ENCODE assay signal across 19 cellular contexts in the genomic region with DNA sequence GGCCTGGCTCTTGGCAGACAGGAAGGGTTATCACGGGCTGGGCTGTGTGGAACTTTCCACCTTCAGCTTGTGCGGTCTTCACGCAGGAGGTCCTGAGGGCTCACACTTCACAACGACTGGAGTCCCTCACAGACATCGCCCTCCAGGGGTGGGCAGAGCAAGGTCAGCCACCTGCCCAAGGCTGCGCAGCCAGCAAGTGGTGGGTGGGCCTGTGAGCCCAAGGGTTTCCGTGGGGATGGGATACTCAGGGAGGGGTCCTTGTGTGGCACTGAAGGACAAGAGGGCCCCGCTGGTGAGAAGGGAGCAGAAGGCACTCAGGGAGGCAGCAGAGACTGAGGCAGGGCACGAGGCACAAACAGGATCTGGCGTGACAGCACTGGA. TPM values are rescaled to one million over a fixed set of nuclear protein-coding genes. Genes with fewer than 3 reads are reported as not detected.
DNase-seq lines count a peak whose midpoint lies in the region; ATAC-seq and TF ChIP-seq lines count a peak whose summit lies in the region.
"Had no signal": no experiment of that assay in that cellular context is flagged by ENCODE, and none has a peak within 500 bp of the region (broad histone marks: within the 10 kb centered on the region; RNA-seq: fewer than 3 reads in every experiment).

No MANE protein-coding gene starts in this region.

- H3K4me1 Mint-ChIP-seq in stimulated activated effector memory CD8-positive, alpha-beta T cell treated with anti-CD3 and anti-CD28 coated beads, Interleukin-12 subunit alpha, Interleukin-12 subunit beta, amount 100 ng/mL, for 72 hours = peaks cover 11% of the 10 kb centered on the region
- H3K4me1 Mint-ChIP-seq: brain had no signal

- CTCF ChIA-PET in HCT116 (lab: Charles Lee) = interaction anchor here (1.0 to 2.1 kb wide), 5 partner anchors 12 to 741 kb away, joined by 3 to 18 read pairs (median 4); no protein-coding TSS in a partner anchor

- no peak for DNase-seq in activated naive CD4-positive, alpha-beta T cell treated with anti-CD3 and anti-CD28 coated beads, Interleukin-2, amount 50 U/mL, for 72 hours (ENCODE audit: low spot score in 2 of 2)
- DNase-seq in activated naive CD4-positive, alpha-beta T cell treated with Interleukin-2 at 50 U/mL for 16 hours = no peak
- DNase-seq in HCT116 (ENCODE audit: low read depth, low spot score) = no peak
- DNase-seq in left colon = no peak
- no peak for DNase-seq in stimulated activated effector memory CD8-positive, alpha-beta T cell treated with anti-CD3 and anti-CD28 coated beads, Interleukin-12 subunit alpha, Interleukin-12 subunit beta, amount 100 ng/mL, for 72 hours (ENCODE audit: low spot score in 2 of 2)
- no peak for DNase-seq in NOMO-1 treated with DMSO at 0.1 percent for 48 hours (lab: John Stamatoyannopoulos, UW; ENCODE audit: unreplicated experiment)
- DNase-seq in GM23248 = no peak
- DNase-seq: NCI-H226 had no signal

- H3K4me3 ChIP-seq in HCT116 (replicated peaks in 1 of 2; ENCODE audit: low read depth in 1 of 2, low read length in 2 of 2) (no peak overlapping the region), GM23248 (no peak overlapping the region)
- H3K4me3 ChIP-seq: adrenal gland, left lung, MG63, SJCRH30, skin epidermis had no signal

- no peak for TF ChIP-seq RAD21 in HCT116 (IDR thresholded peaks at IDR 0.05; ENCODE audit: low read depth)

- no peak for TF ChIP-seq POLR2A in HCT116 (IDR thresholded peaks at IDR 0.05; ENCODE audit: borderline replicate concordance, extremely low read depth, insufficient read depth, insufficient read length)

- ATAC-seq in activated naive CD4-positive, alpha-beta T cell treated with anti-CD3 and anti-CD28 coated beads, Interleukin-2, amount 50 U/mL, for 72 hours = peak; percentile 4 to 8
- peak; percentile 8; the same call in 1 of the 2 replicates for ATAC-seq in HCT116
- peak; percentile 11 for ATAC-seq in left colon
- ATAC-seq in stimulated activated effector memory CD8-positive, alpha-beta T cell treated with anti-CD3 and anti-CD28 coated beads, Interleukin-12 subunit alpha, Interleukin-12 subunit beta, amount 100 ng/mL, for 72 hours = peak; percentile 5
- no peak for ATAC-seq in HG02885 (IDR thresholded peaks at IDR 0.05; ENCODE audit: poor library complexity, unreplicated experiment)

- peaks cover 46 to 58% of the 10 kb centered on the region in 2 experiments; a peak in 3 of 4 replicates for H3K36me3 ChIP-seq in HCT116 (ENCODE audit: control insufficient read depth in 1 of 2, insufficient read depth in 2 of 2, low read length in 2 of 2)
- 0 out of 2 replicates have a peak, but pooled peaks cover 13% of the 10 kb centered on the region for H3K36me3 ChIP-seq in GM23248 (ENCODE audit: low read depth)

- no peaks in the 10 kb centered on the region for H3K9me3 Mint-ChIP-seq in activated naive CD4-positive, alpha-beta T cell treated with anti-CD3 and anti-CD28 coated beads, Interleukin-2, amount 50 U/mL, for 72 hours
- no peaks in the 10 kb centered on the region for H3K9me3 Mint-ChIP-seq in stimulated activated effector memory CD8-positive, alpha-beta T cell treated with anti-CD3 and anti-CD28 coated beads, Interleukin-12 subunit alpha, Interleukin-12 subunit beta, amount 100 ng/mL, for 72 hours
- H3K9me3 Mint-ChIP-seq: activated CD4-positive, alpha-beta memory T cell treated with anti-CD3 and anti-CD28 coated beads, Interleukin-2, amount 10 ng/mL, durations not matched to agents 7 days and 5 days; immature natural killer cell; naive B cell had no signal

- H3K79me2 ChIP-seq in HCT116 (ENCODE audit: insufficient read depth, low read length) = peaks cover 9% of the 10 kb centered on the region; the same call in 1 of the 2 replicates
- no peaks in the 10 kb centered on the region for H3K79me2 ChIP-seq in GM23248 (ENCODE audit: insufficient read depth)

- no peak overlapping the region for H3K4me3 Mint-ChIP-seq in stimulated activated effector memory CD8-positive, alpha-beta T cell treated with anti-CD3 and anti-CD28 coated beads, Interleukin-12 subunit alpha, Interleukin-12 subunit beta, amount 100 ng/mL, for 72 hours
- H3K4me3 Mint-ChIP-seq: activated CD4-positive, alpha-beta memory T cell treated with anti-CD3 and anti-CD28 coated beads, Interleukin-2, amount 10 ng/mL, durations not matched to agents 7 days and 5 days; B cell; brain had no signal

- H4K20me1 ChIP-seq in HCT116 (ENCODE audit: insufficient read depth) = no peaks in the 10 kb centered on the region
- H4K20me1 ChIP-seq in GM23248 (ENCODE audit: insufficient read depth) = no peaks in the 10 kb centered on the region

- H3K27ac Mint-ChIP-seq in activated naive CD4-positive, alpha-beta T cell treated with anti-CD3 and anti-CD28 coated beads, Interleukin-2, amount 50 U/mL, for 72 hours = peak overlapping the region; percentile 46 to 79
- peak overlapping the region; percentile 52 for H3K27ac Mint-ChIP-seq in stimulated activated effector memory CD8-positive, alpha-beta T cell treated with anti-CD3 and anti-CD28 coated beads, Interleukin-12 subunit alpha, Interleukin-12 subunit beta, amount 100 ng/mL, for 72 hours
- H3K27ac Mint-ChIP-seq: B cell had no signal

- H2AFZ ChIP-seq in HCT116 (ENCODE audit: low read depth, low read length, poor library complexity, severe bottlenecking) (no peak overlapping the region), GM23248 (no peak overlapping the region)

- H3K4me2 ChIP-seq in HCT116 (ENCODE audit: low read length) (no peak overlapping the region), GM23248 (ENCODE audit: unreplicated experiment) (no peak overlapping the region)

- H3K27me3 ChIP-seq in HCT116 (ENCODE audit: insufficient read depth, low read length) (no peaks in the 10 kb centered on the region), GM23248 (replicated peaks; ENCODE audit: insufficient read depth) (no peaks in the 10 kb centered on the region)
- H3K27me3 ChIP-seq: adrenal gland, left lung, MG63, SJCRH30 had no signal

- no peak for TF ChIP-seq CTCF in HCT116 (IDR thresholded peaks at IDR 0.05 in 2 of 3, conservative IDR thresholded peaks at IDR 0.05 in 1 of 3; ENCODE audit: borderline replicate concordance in 1 of 3, insufficient read depth in 1 of 3, low read depth in 2 of 3, low read length in 2 of 3)

- H3K9ac ChIP-seq in HCT116 (ENCODE audit: low read length) = no peak overlapping the region
- H3K9ac ChIP-seq in GM23248 = no peak overlapping the region

- no peaks in the 10 kb centered on the region for H3K9me2 ChIP-seq in HCT116 (ENCODE audit: insufficient read depth)
- no peaks in the 10 kb centered on the region for H3K9me2 ChIP-seq in GM23248 (ENCODE audit: insufficient read depth)

- intact Hi-C loops in HCT116 (cut with micrococcal nuclease) (no loop called here), left colon (cut with DNase I, micrococcal nuclease) (loop anchor here in 1 of 2 donors (10.0 kb wide), 2 partner anchors 58 to 88 kb away; a partner anchor contains a TSS)

- H3K36me3 Mint-ChIP-seq in activated naive CD4-positive, alpha-beta T cell treated with anti-CD3 and anti-CD28 coated beads, Interleukin-2, amount 50 U/mL, for 72 hours = peaks cover 4 to 15% of the 10 kb centered on the region in 2 donors
- peaks cover 93% of the 10 kb centered on the region for H3K36me3 Mint-ChIP-seq in stimulated activated effector memory CD8-positive, alpha-beta T cell treated with anti-CD3 and anti-CD28 coated beads, Interleukin-12 subunit alpha, Interleukin-12 subunit beta, amount 100 ng/mL, for 72 hours

- in situ Hi-C loops in GM23248 (cut with MboI) = no loop called here

- no peak overlapping the region for H3K27ac ChIP-seq in HCT116 (ENCODE audit: low read depth, low read length)
- no peak overlapping the region for H3K27ac ChIP-seq in GM23248
- H3K27ac ChIP-seq: adrenal gland, left lung, SJCRH30, skin epidermis had no signal

- H3K9me3 ChIP-seq in HCT116 (ENCODE audit: control insufficient read depth in 1 of 2, insufficient read depth in 1 of 2, low read depth in 1 of 2, low read length in 2 of 2) = no peaks in the 10 kb centered on the region
- H3K9me3 ChIP-seq in GM23248 (ENCODE audit: low read depth) = no peaks in the 10 kb centered on the region
- H3K9me3 ChIP-seq: adrenal gland, left lung, MG63, SJCRH30 had no signal

- no TSS peak for BruUV-seq in HCT116 (replicated peaks; lab: Mats Ljungman, UMichigan)

- 88% methylated on average over 10 of the region's 10 CpGs for WGBS in GM23248 (ENCODE audit: low coverage in 1 of 2, low lambda C conversion rate in 2 of 2, missing lambda C conversion rate in 2 of 2), 2 experiments

- H3K4me1 ChIP-seq in HCT116 (ENCODE audit: control insufficient read depth in 1 of 2, insufficient read depth in 2 of 2, low read length in 2 of 2) = no peaks in the 10 kb centered on the region
- no peaks in the 10 kb centered on the region for H3K4me1 ChIP-seq in GM23248 (ENCODE audit: insufficient read depth)
- H3K4me1 ChIP-seq: adrenal gland, SJCRH30 had no signal

- POLR2A ChIA-PET in HCT116 (lab: Charles Lee) = no interaction called here

- no peaks in the 10 kb centered on the region for H3F3A ChIP-seq in GM23248 (ENCODE audit: insufficient read depth)

- RAD21 ChIA-PET in HCT116 (lab: Charles Lee; ENCODE audit: low non-redundant PET in 1 of 2, low total read pairs in 2 of 2, uncharacterized antibody in 2 of 2, unreplicated experiment in 2 of 2) = no interaction called here

TF ChIP-seq in HCT116, 20 proteins besides CTCF, POLR2A, EP300 and RAD21 (continues in another document):
- TF ChIP-seq EGR1 (IDR thresholded peaks at IDR 0.05; ENCODE audit: low read depth) (no peak), ZFX (IDR thresholded peaks at IDR 0.05) (no peak)
- TF ChIP-seq, protein P1, sequence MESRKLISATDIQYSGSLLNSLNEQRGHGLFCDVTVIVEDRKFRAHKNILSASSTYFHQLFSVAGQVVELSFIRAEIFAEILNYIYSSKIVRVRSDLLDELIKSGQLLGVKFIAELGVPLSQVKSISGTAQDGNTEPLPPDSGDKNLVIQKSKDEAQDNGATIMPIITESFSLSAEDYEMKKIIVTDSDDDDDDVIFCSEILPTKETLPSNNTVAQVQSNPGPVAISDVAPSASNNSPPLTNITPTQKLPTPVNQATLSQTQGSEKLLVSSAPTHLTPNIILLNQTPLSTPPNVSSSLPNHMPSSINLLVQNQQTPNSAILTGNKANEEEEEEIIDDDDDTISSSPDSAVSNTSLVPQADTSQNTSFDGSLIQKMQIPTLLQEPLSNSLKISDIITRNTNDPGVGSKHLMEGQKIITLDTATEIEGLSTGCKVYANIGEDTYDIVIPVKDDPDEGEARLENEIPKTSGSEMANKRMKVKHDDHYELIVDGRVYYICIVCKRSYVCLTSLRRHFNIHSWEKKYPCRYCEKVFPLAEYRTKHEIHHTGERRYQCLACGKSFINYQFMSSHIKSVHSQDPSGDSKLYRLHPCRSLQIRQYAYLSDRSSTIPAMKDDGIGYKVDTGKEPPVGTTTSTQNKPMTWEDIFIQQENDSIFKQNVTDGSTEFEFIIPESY (IDR thresholded peaks at IDR 0.05; ENCODE audit: extremely low read depth, insufficient replicate concordance, low read length) = no peak

RNA-seq across cellular contexts. Expression of a gene that starts 22.0 kb away (rescaled TPM):
- total RNA-seq in activated naive CD4-positive, alpha-beta T cell treated with anti-CD3 and anti-CD28 coated beads, Interleukin-2, amount 50 U/mL, for 72 hours = 10 to 100 TPM; 56.7 to 78.0 TPM
- total RNA-seq in HCT116 (2021; ENCODE audit: unreplicated experiment) (217 TPM), left colon (100 to 1,000 TPM; 131 to 157 TPM)
- polyA plus RNA-seq in HCT116 (2012) = 146 and 173 TPM in 2 replicates
- total RNA-seq in GM23248 (2014; rRNA removed; shearing (Covaris generic)) = 191 and 196 TPM in 2 replicates
- polyA plus RNA-seq in GM23248 (2016; fragmentation: Nextera tagmentation; extraction: Ambion mirVana) = 204 and 210 TPM in 2 replicates
